10 cellular contexts compared by ENCODE assay signal in the genomic region with DNA sequence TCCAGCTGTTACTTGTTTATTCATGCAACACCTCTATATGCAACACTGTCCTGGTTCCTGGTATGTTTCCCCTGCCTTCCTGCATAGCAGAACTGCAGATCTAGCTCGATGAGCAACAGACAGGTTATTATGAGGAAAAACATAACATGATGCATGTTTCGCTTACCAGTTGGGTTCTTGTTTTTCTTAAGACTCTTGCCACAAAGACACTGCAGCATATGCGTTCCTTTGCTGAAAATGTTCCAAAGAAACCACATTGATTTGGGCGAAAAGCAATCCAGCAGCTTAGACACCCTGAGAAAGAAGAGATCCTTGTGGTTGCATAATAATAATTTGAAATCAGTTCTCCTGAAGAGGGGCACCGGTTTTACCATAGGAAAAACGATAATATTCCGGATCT. TPM values are rescaled to one million over a fixed set of nuclear protein-coding genes. Genes with fewer than 3 reads are reported as not detected.
A peak's percentile ranks its signal among the peaks of the same experiment; 100 is the strongest.
DNase-seq lines count a peak whose midpoint lies in the region; ATAC-seq and TF ChIP-seq lines count a peak whose summit lies in the region.
"Had no signal": no experiment of that assay in that cellular context is flagged by ENCODE, and none has a peak within 500 bp of the region (broad histone marks: within the 10 kb centered on the region; RNA-seq: fewer than 3 reads in every experiment).

No MANE protein-coding gene starts in this region.

- peaks cover 5% of the 10 kb centered on the region for H3K36me3 Mint-ChIP-seq in T-helper 17 cell (ENCODE audit: low read depth)

- H3K4me3 Mint-ChIP-seq in T-helper 17 cell, result peak overlapping the region; percentile 82

- peak overlapping the region; percentile 52 to 80 (median 60) for H3K4me3 ChIP-seq in esophagus squamous epithelium

- TF ChIP-seq CTCF in esophagus squamous epithelium (IDR thresholded peaks at IDR 0.05) (no peak), omental fat pad (IDR thresholded peaks at IDR 0.05) (no peak)

- peaks cover 15 to 35% (median 26%) of the 10 kb centered on the region in 3 donors for H3K4me1 ChIP-seq in esophagus squamous epithelium

- peaks cover 0 to 30% (median 0%) of the 10 kb centered on the region in 4 donors for H3K27me3 ChIP-seq in esophagus squamous epithelium
- H3K27me3 ChIP-seq: testis had no signal

- H3K4me1 Mint-ChIP-seq in T-helper 17 cell, result peaks cover 24% of the 10 kb centered on the region

- intact Hi-C loops in esophagus squamous epithelium (cut with DNase I), result no loop called here

- no peak for TF ChIP-seq POLR2A in esophagus squamous epithelium (IDR thresholded peaks at IDR 0.05)

- peak overlapping the region in 3 of 4 donors; percentile 32 to 79 (median 65) for H3K27ac ChIP-seq in esophagus squamous epithelium
- H3K27ac ChIP-seq: testis had no signal

- peak; percentile 3 for DNase-seq in Daoy (ENCODE audit: low read depth)
- DNase-seq in T-helper 17 cell, result no peak
- DNase-seq in esophagus squamous epithelium (lab: John Stamatoyannopoulos, UW), result no peak
- DNase-seq in omental fat pad (ENCODE audit: low spot score), result no peak
- no peak for DNase-seq in foreskin melanocyte
- DNase-seq in NCI-H2081 treated with DMSO at 0.1 percent for 48 hours (lab: John Stamatoyannopoulos, UW), result no peak
- DNase-seq in GF-D8 (lab: John Stamatoyannopoulos, UW), result no peak
- DNase-seq in HUDEP-2 (lab: John Stamatoyannopoulos, UW; ENCODE audit: unreplicated experiment in 76 of 76), result no peak
- DNase-seq: T-helper 9 cell, testis had no signal

- H3K27me3 Mint-ChIP-seq in T-helper 17 cell, result peaks cover 68% of the 10 kb centered on the region

- H3K9me3 ChIP-seq in T-helper 17 cell (ENCODE audit: control insufficient read depth, low read length, poor library complexity, severe bottlenecking) (no peaks in the 10 kb centered on the region), esophagus squamous epithelium (no peaks in the 10 kb centered on the region)
- H3K9me3 ChIP-seq: testis had no signal

- ATAC-seq in T-helper 17 cell, result peak; percentile 9
- peak; percentile 48 for ATAC-seq in omental fat pad (ENCODE audit: low FRiP score)

- H3K27ac Mint-ChIP-seq in T-helper 17 cell, result no peak overlapping the region

- 6% methylated on average over 7 of the region's 7 CpGs for WGBS in esophagus squamous epithelium, 2 donors

- no peaks in the 10 kb centered on the region for H3K36me3 ChIP-seq in esophagus squamous epithelium

RNA-seq across cellular contexts. Expression of a gene that starts 0.5 kb away (rescaled TPM):
- total RNA-seq in Daoy (2014; rRNA removed; shearing (Covaris generic)), result 0.06 TPM in 1 of 2 replicates, not detected in the other
- not detected for total RNA-seq in T-helper 17 cell
- total RNA-seq in esophagus squamous epithelium, result 1 to 10 TPM in 2 of 4 donors, under 1 TPM in 2; 0.11 to 4.2 (median 1.0) TPM
- total RNA-seq in omental fat pad, result 1 to 10 TPM in 2 of 4 donors, under 1 TPM in 2; 0.12 to 3.5 (median 1.3) TPM
